Comparison of ENCODE assay signal across 8 cellular contexts in genomic region chr6:142112451-142113061, GRCh38. TPM values are rescaled to one million over a fixed set of nuclear protein-coding genes. Genes with fewer than 3 reads are reported as not detected.
DNase-seq lines count a peak whose midpoint lies in the region; ATAC-seq, FAIRE-seq and TF ChIP-seq lines count a peak whose summit lies in the region.

No MANE protein-coding gene starts in this region.

- no peak overlapping the region for H3K4me2 ChIP-seq in endothelial cell of umbilical vein (ENCODE audit: insufficient read depth, low read length)

- peak; percentile 29 for DNase-seq in GM12864 (ENCODE audit: low read depth)
- DNase-seq in NCI-H82 treated with DMSO at 0.1 percent for 48 hours (lab: John Stamatoyannopoulos, UW; ENCODE audit: unreplicated experiment), result peak; percentile 59
- peak; percentile 83 for DNase-seq in activated CD8-positive, alpha-beta memory T cell treated with anti-CD3 and anti-CD28 coated beads for 24 hours
- peak; percentile 76 for DNase-seq in endothelial cell of umbilical vein (ENCODE audit: low read depth, low spot score)
- DNase-seq in mucosa of gallbladder (ENCODE audit: low spot score), result peak; percentile 73
- peak; percentile 55 for DNase-seq in stimulated activated CD8-positive, alpha-beta memory T cell treated with anti-CD3 and anti-CD28 coated beads, Interleukin-7, amount 100 ng/mL, for 24 hours (ENCODE audit: low read depth)

- BruUV-seq in endothelial cell of umbilical vein (replicated peaks; lab: Mats Ljungman, UMichigan), result no TSS peak

- H3K27ac ChIP-seq in endothelial cell of umbilical vein (ENCODE audit: insufficient read depth, low read depth, low read length), result no peak overlapping the region

- no peaks in the 10 kb centered on the region for H3K9me1 ChIP-seq in endothelial cell of umbilical vein (replicated peaks; ENCODE audit: control insufficient read depth, extremely low read depth, insufficient read depth, low read length)

- H3K4me3 ChIP-seq in GM12864 (ENCODE audit: low read depth, low read length) (no peak overlapping the region), endothelial cell of umbilical vein (replicated peaks in 1 of 3; ENCODE audit: insufficient read depth in 1 of 3, low read depth in 1 of 3, low read length in 3 of 3) (no peak overlapping the region)

- intact Hi-C loops in endothelial cell of umbilical vein (cut with micrococcal nuclease), result loop anchor here (1.0 to 5.0 kb wide), 3 partner anchors 123 to 860 kb away; no protein-coding TSS in a partner anchor

- H3K4me1 ChIP-seq in endothelial cell of umbilical vein (ENCODE audit: control insufficient read depth, extremely low read depth, insufficient read depth, low read length), result no peaks in the 10 kb centered on the region

- no peak overlapping the region for H3K9ac ChIP-seq in endothelial cell of umbilical vein (replicated peaks; ENCODE audit: extremely low read depth, insufficient read depth, low read length)

- no peak for TF ChIP-seq POLR2A in endothelial cell of umbilical vein (IDR thresholded peaks at IDR 0.05; ENCODE audit: low read depth, low read length)

- no peaks in the 10 kb centered on the region for H3K27me3 ChIP-seq in endothelial cell of umbilical vein (ENCODE audit: control insufficient read depth in 2 of 2, insufficient read depth in 2 of 2, low read length in 2 of 2)

- H3K79me2 ChIP-seq in endothelial cell of umbilical vein (ENCODE audit: control insufficient read depth, insufficient read depth, low read length), result no peaks in the 10 kb centered on the region

- TF ChIP-seq CTCF in GM12864 (IDR thresholded peaks at IDR 0.05; ENCODE audit: low read depth, low read length, missing control alignments) (peak; percentile 72), endothelial cell of umbilical vein (IDR thresholded peaks at IDR 0.05; ENCODE audit: extremely low read depth in 1 of 2, insufficient read depth in 1 of 2, low read depth in 1 of 2, low read length in 2 of 2) (peak; percentile 57)

- POLR2A ChIA-PET in endothelial cell of umbilical vein (lab: Charles Lee), result no interaction called here

- peak; percentile 88 for FAIRE-seq in endothelial cell of umbilical vein (lab: Jason Lieb, UNC)

- CTCF ChIA-PET in endothelial cell of umbilical vein (lab: Charles Lee), result interaction anchor here (0.9 to 4.1 kb wide), 9 partner anchors 10 to 548 kb away, joined by 3 to 60 read pairs (median 3); no protein-coding TSS in a partner anchor

- no peaks in the 10 kb centered on the region for H4K20me1 ChIP-seq in endothelial cell of umbilical vein (replicated peaks; ENCODE audit: control insufficient read depth, extremely low read depth, insufficient read depth, low read length)

- no peaks in the 10 kb centered on the region for H3K36me3 ChIP-seq in endothelial cell of umbilical vein (ENCODE audit: control insufficient read depth in 2 of 2, extremely low read depth in 1 of 2, insufficient read depth in 2 of 2, low read length in 2 of 2)

- no peaks in the 10 kb centered on the region for H3K9me3 ChIP-seq in endothelial cell of umbilical vein (replicated peaks; ENCODE audit: control insufficient read depth, insufficient read depth, low read length)

- peak; percentile 54 for ATAC-seq in HG03469 (IDR thresholded peaks at IDR 0.05; ENCODE audit: unreplicated experiment)
- no peak for ATAC-seq in GM21515 (IDR thresholded peaks at IDR 0.05; ENCODE audit: unreplicated experiment)

- dilution Hi-C loops in endothelial cell of umbilical vein (cut with MboI; ENCODE audit: extremely low pct_ligation_motif_present, low sequenced_read_pairs), result no loop called here

- H2AFZ ChIP-seq in endothelial cell of umbilical vein (ENCODE audit: low read depth, low read length), result no peak overlapping the region

TF ChIP-seq in endothelial cell of umbilical vein, 7 proteins besides CTCF, POLR2A, EP300 and RAD21:
- TF ChIP-seq EZH2 (IDR thresholded peaks at IDR 0.05; ENCODE audit: borderline replicate concordance, low read depth, low read length, severe bottlenecking), result no peak

RNA-seq across cellular contexts. Expression of gene GJE1, which starts 20.2 kb away (rescaled TPM):
- total RNA-seq in endothelial cell of umbilical vein (not detected in 2 replicates), mucosa of gallbladder (not detected)
- polyA plus RNA-seq in endothelial cell of umbilical vein, result not detected in 2 replicates
- not detected in 2 replicates for polyA plus RNA-seq in endothelial cell of umbilical vein (2011; cell fraction: cytosol; rRNA removed)
- not detected in 2 replicates for polyA plus RNA-seq in endothelial cell of umbilical vein (2011; cell fraction: nucleus; rRNA removed)
- not detected in 2 replicates for polyA plus RNA-seq in endothelial cell of umbilical vein (2012)
- polyA minus RNA-seq in endothelial cell of umbilical vein, result not detected in 2 replicates
- not detected for polyA minus RNA-seq in endothelial cell of umbilical vein (2011; cell fraction: cytosol; rRNA and poly(A)+ RNA removed)
- polyA minus RNA-seq in endothelial cell of umbilical vein (2011; cell fraction: nucleus; rRNA and poly(A)+ RNA removed), result not detected in 2 replicates

RNA-seq across cellular contexts. Expression of gene NMBR, which starts 34.4 kb away (rescaled TPM):
- total RNA-seq in endothelial cell of umbilical vein, result not detected in 2 replicates
- 0.08 TPM in 1 of 2 replicates, not detected in the other for polyA plus RNA-seq in endothelial cell of umbilical vein
- polyA plus RNA-seq in endothelial cell of umbilical vein (2011; cell fraction: cytosol; rRNA removed), result not detected in 2 replicates
- polyA plus RNA-seq in endothelial cell of umbilical vein (2011; cell fraction: nucleus; rRNA removed), result 0.10 TPM in 1 of 2 replicates, not detected in the other
- polyA plus RNA-seq in endothelial cell of umbilical vein (2012), result not detected in 2 replicates
- polyA minus RNA-seq in endothelial cell of umbilical vein, result not detected in 2 replicates
- not detected for polyA minus RNA-seq in endothelial cell of umbilical vein (2011; cell fraction: cytosol; rRNA and poly(A)+ RNA removed)
- not detected in 2 replicates for polyA minus RNA-seq in endothelial cell of umbilical vein (2011; cell fraction: nucleus; rRNA and poly(A)+ RNA removed)
- not detected for total RNA-seq in mucosa of gallbladder

RNA-seq across cellular contexts. Expression of gene VTA1, which starts 34.5 kb away (rescaled TPM):
- 40.9 and 45.8 TPM in 2 replicates for total RNA-seq in endothelial cell of umbilical vein
- 38.3 and 39.0 TPM in 2 replicates for polyA plus RNA-seq in endothelial cell of umbilical vein
- polyA plus RNA-seq in endothelial cell of umbilical vein (2011; cell fraction: cytosol; rRNA removed), result 46.8 and 48.6 TPM in 2 replicates
- 33.1 and 38.9 TPM in 2 replicates for polyA plus RNA-seq in endothelial cell of umbilical vein (2011; cell fraction: nucleus; rRNA removed)
- polyA plus RNA-seq in endothelial cell of umbilical vein (2012), result 35.1 and 50.9 TPM in 2 replicates
- 54.9 and 55.9 TPM in 2 replicates for polyA minus RNA-seq in endothelial cell of umbilical vein
- 29.0 TPM for polyA minus RNA-seq in endothelial cell of umbilical vein (2011; cell fraction: cytosol; rRNA and poly(A)+ RNA removed)
- 39.1 and 50.8 TPM in 2 replicates for polyA minus RNA-seq in endothelial cell of umbilical vein (2011; cell fraction: nucleus; rRNA and poly(A)+ RNA removed)
- 33.3 TPM for total RNA-seq in mucosa of gallbladder

Comparison
In these comparisons a context has a peak if more than half of its experiments do, and no peak if none do; other contexts are left out.
1. DNase-seq: peak in every context shown above with its lines; median percentile 83 in activated CD8-positive, alpha-beta memory T cell treated with anti-CD3 and anti-CD28 coated beads for 24 hours; 76 in endothelial cell of umbilical vein; 73 in mucosa of gallbladder; 59 in NCI-H82 treated with DMSO at 0.1 percent for 48 hours; 55 in stimulated activated CD8-positive, alpha-beta memory T cell treated with anti-CD3 and anti-CD28 coated beads, Interleukin-7, amount 100 ng/mL, for 24 hours; 29 in GM12864.